Comparison of ENCODE assay signal across 1 cellular context in genomic region chr20:49133571-49133970, GRCh38.
TF ChIP-seq lines count a peak whose summit lies in the region.

No MANE protein-coding gene starts in this region.

TF ChIP-seq in SK-N-SH, 30 proteins besides CTCF, POLR2A, EP300 and RAD21:
- TF ChIP-seq MXI1 (IDR thresholded peaks at IDR 0.05; ENCODE audit: low read depth, low read length) = no peak
- no peak for TF ChIP-seq ELF1 (IDR thresholded peaks at IDR 0.05)
- no peak for TF ChIP-seq CHD2 (IDR thresholded peaks at IDR 0.05; ENCODE audit: low read length, partially characterized antibody)
- TF ChIP-seq GABPA (IDR thresholded peaks at IDR 0.05; ENCODE audit: low read depth) = no peak
- no peak for TF ChIP-seq FOXM1 (IDR thresholded peaks at IDR 0.05; ENCODE audit: low read depth)
- no peak for TF ChIP-seq MEF2A (IDR thresholded peaks at IDR 0.05; ENCODE audit: borderline replicate concordance, low read depth)
- no peak for TF ChIP-seq RFX5 (IDR thresholded peaks at IDR 0.05; ENCODE audit: low read length)
- no peak for TF ChIP-seq TEAD4 (IDR thresholded peaks at IDR 0.05; ENCODE audit: borderline replicate concordance, insufficient read depth)
- no peak for TF ChIP-seq TCF12 (IDR thresholded peaks at IDR 0.05)
- no peak for TF ChIP-seq ZBTB33 (IDR thresholded peaks at IDR 0.05; ENCODE audit: borderline replicate concordance, low read depth)
- no peak for TF ChIP-seq RXRA (IDR thresholded peaks at IDR 0.05; ENCODE audit: borderline replicate concordance, low read depth)
- no peak for TF ChIP-seq RCOR1 (IDR thresholded peaks at IDR 0.05; ENCODE audit: low read length)
- no peak for TF ChIP-seq NRF1 (IDR thresholded peaks at IDR 0.05; ENCODE audit: low read depth, low read length)
- no peak for TF ChIP-seq TAF1 (IDR thresholded peaks at IDR 0.05; ENCODE audit: borderline replicate concordance, low read depth, low read length)
- TF ChIP-seq GATA2 (CRISPR knock-in tag; IDR thresholded peaks at IDR 0.05) = no peak
- TF ChIP-seq FOSL2 (IDR thresholded peaks at IDR 0.05; ENCODE audit: borderline replicate concordance, low read depth) = no peak
- no peak for TF ChIP-seq USF2 (IDR thresholded peaks at IDR 0.05; ENCODE audit: borderline replicate concordance, low read depth, low read length)
- no peak for TF ChIP-seq MAX (IDR thresholded peaks at IDR 0.05; ENCODE audit: low read depth)
